ENCODE assay signal across 9 cellular contexts in the genomic region with DNA sequence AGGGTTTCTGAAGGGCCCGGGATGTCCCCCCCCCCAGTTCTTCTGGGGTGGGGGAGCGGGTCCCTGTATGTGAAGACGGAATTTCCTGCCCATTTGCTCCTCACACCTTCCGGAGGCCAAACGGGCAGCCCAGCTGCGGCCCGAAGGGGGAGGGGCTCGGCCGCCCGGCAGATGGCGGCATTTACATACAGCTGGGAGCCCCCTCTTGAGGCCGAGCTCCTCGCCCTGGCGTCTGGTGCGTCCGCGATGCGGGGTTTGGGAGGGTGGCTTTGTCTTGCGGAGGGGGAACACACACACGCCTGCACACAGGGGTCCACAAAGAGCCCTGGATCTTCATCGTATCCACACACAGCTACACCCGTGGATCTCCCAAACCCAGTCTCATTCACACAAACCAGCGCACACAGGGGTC. TPM values are rescaled to one million over a fixed set of nuclear protein-coding genes. Genes with fewer than 3 reads are reported as not detected.
DNase-seq lines count a peak whose midpoint lies in the region; ATAC-seq and TF ChIP-seq lines count a peak whose summit lies in the region.
"Had no signal": no experiment of that assay in that cellular context is flagged by ENCODE, and none has a peak within 500 bp of the region (broad histone marks: within the 10 kb centered on the region; RNA-seq: fewer than 3 reads in every experiment).

No MANE protein-coding gene starts in this region.

- CTCF ChIA-PET in activated naive CD4-positive, alpha-beta T cell treated with anti-CD3 and anti-CD28 coated beads for 36 hours (lab: Charles Lee): interaction anchor here (0.7 to 4.6 kb wide), 13 partner anchors 10 to 484 kb away, joined by 3 to 40 read pairs (median 3); partner anchors contain the start of gene EID2B

- no peak for ATAC-seq in HG02885 (IDR thresholded peaks at IDR 0.05; ENCODE audit: poor library complexity, unreplicated experiment)

- peak overlapping the region; percentile 46 for H3K4me3 Mint-ChIP-seq in activated naive CD4-positive, alpha-beta T cell treated with anti-CD3 and anti-CD28 coated beads for 36 hours
- peak overlapping the region; percentile 37 for H3K4me3 Mint-ChIP-seq in T-helper 2 cell treated with Interferon-gamma antibody and Interleukin-4, amounts not matched to agents 5 μg/mL and 100 μg/mL, for 36 hours

- no peaks in the 10 kb centered on the region for H3K9me3 Mint-ChIP-seq in activated naive CD4-positive, alpha-beta T cell treated with anti-CD3 and anti-CD28 coated beads for 36 hours
- no peaks in the 10 kb centered on the region for H3K9me3 Mint-ChIP-seq in T-helper 2 cell treated with Interferon-gamma antibody and Interleukin-4, amounts not matched to agents 5 μg/mL and 100 μg/mL, for 36 hours

- peak overlapping the region; percentile 44 for H3K4me3 ChIP-seq in fibroblast of villous mesenchyme (ENCODE audit: low read depth, low read length)

- peak; percentile 63 for DNase-seq in activated naive CD4-positive, alpha-beta T cell treated with anti-CD3 and anti-CD28 coated beads for 36 hours
- no peak for DNase-seq in activated naive CD4-positive, alpha-beta T cell (lab: John Stamatoyannopoulos, UW)
- peak; percentile 89 for DNase-seq in NCI-H146 treated with DMSO at 0.1 percent for 48 hours (lab: John Stamatoyannopoulos, UW; ENCODE audit: unreplicated experiment)
- DNase-seq in T-helper 2 cell treated with Interferon-gamma antibody and Interleukin-4, amounts not matched to agents 5 μg/mL and 100 μg/mL, for 36 hours (ENCODE audit: low spot score): no peak
- DNase-seq in fibroblast of villous mesenchyme (ENCODE audit: low read depth): peak; percentile 46
- peak in 6 of 10 donors; percentile 31 to 89 (median 47) for DNase-seq in posterior cingulate gyrus
- DNase-seq in effector CD4-positive, alpha-beta T cell: no peak

- H3K27ac Mint-ChIP-seq in activated naive CD4-positive, alpha-beta T cell treated with anti-CD3 and anti-CD28 coated beads for 36 hours: no peak overlapping the region
- H3K27ac Mint-ChIP-seq in T-helper 2 cell treated with Interferon-gamma antibody and Interleukin-4, amounts not matched to agents 5 μg/mL and 100 μg/mL, for 36 hours: no peak overlapping the region

- H3K27me3 Mint-ChIP-seq in activated naive CD4-positive, alpha-beta T cell treated with anti-CD3 and anti-CD28 coated beads for 36 hours (ENCODE audit: low read depth): peaks cover 31% of the 10 kb centered on the region
- peaks cover 52% of the 10 kb centered on the region for H3K27me3 Mint-ChIP-seq in T-helper 2 cell treated with Interferon-gamma antibody and Interleukin-4, amounts not matched to agents 5 μg/mL and 100 μg/mL, for 36 hours (ENCODE audit: low read depth)

- peaks cover 15% of the 10 kb centered on the region for H3K4me1 Mint-ChIP-seq in activated naive CD4-positive, alpha-beta T cell treated with anti-CD3 and anti-CD28 coated beads for 36 hours (ENCODE audit: low read depth)
- peaks cover 6% of the 10 kb centered on the region for H3K4me1 Mint-ChIP-seq in T-helper 2 cell treated with Interferon-gamma antibody and Interleukin-4, amounts not matched to agents 5 μg/mL and 100 μg/mL, for 36 hours (ENCODE audit: low read depth)

- peaks cover 2% of the 10 kb centered on the region for H3K36me3 Mint-ChIP-seq in activated naive CD4-positive, alpha-beta T cell treated with anti-CD3 and anti-CD28 coated beads for 36 hours (ENCODE audit: low read depth)
- H3K36me3 Mint-ChIP-seq in T-helper 2 cell treated with Interferon-gamma antibody and Interleukin-4, amounts not matched to agents 5 μg/mL and 100 μg/mL, for 36 hours (ENCODE audit: low read depth): peaks cover 2% of the 10 kb centered on the region

- peak; percentile 33 for TF ChIP-seq CTCF in fibroblast of villous mesenchyme (IDR thresholded peaks at IDR 0.05; ENCODE audit: insufficient read depth, low read depth, low read length)

- intact Hi-C loops in activated naive CD4-positive, alpha-beta T cell treated with anti-CD3 and anti-CD28 coated beads for 36 hours (cut with micrococcal nuclease): loop anchor here (1.0 to 2.0 kb wide), 3 partner anchors 35 to 174 kb away; no protein-coding TSS in a partner anchor
- intact Hi-C loops in posterior cingulate gyrus (cut with DNase I): no loop called here

RNA-seq across cellular contexts. Expression of gene DLL3, which starts 0.9 kb away (rescaled TPM):
- total RNA-seq in activated naive CD4-positive, alpha-beta T cell treated with anti-CD3 and anti-CD28 coated beads for 36 hours: under 1 TPM; 0.74 to 0.79 TPM
- under 0.01 and 0.43 TPM in 2 replicates for total RNA-seq in fibroblast of villous mesenchyme

RNA-seq across cellular contexts. Expression of gene SELENOV, which starts 17.1 kb away (rescaled TPM):
- not detected for total RNA-seq in activated naive CD4-positive, alpha-beta T cell treated with anti-CD3 and anti-CD28 coated beads for 36 hours
- not detected in 2 replicates for total RNA-seq in fibroblast of villous mesenchyme
- total RNA-seq: temporal lobe had no signal

RNA-seq across cellular contexts. Expression of gene TIMM50, which starts 17.2 kb away (rescaled TPM):
- total RNA-seq in activated naive CD4-positive, alpha-beta T cell treated with anti-CD3 and anti-CD28 coated beads for 36 hours: 100 to 1,000 TPM; 103 to 107 TPM
- 48.8 and 49.6 TPM in 2 replicates for total RNA-seq in fibroblast of villous mesenchyme

RNA-seq across cellular contexts. Expression of gene EID2B, which starts 34.8 kb away (rescaled TPM):
- total RNA-seq in activated naive CD4-positive, alpha-beta T cell treated with anti-CD3 and anti-CD28 coated beads for 36 hours: 1 to 10 TPM; 5.7 to 6.2 TPM
- total RNA-seq in fibroblast of villous mesenchyme: 4.3 and 4.5 TPM in 2 replicates

RNA-seq across cellular contexts. Expression of gene EID2, which starts 42.1 kb away (rescaled TPM):
- total RNA-seq in activated naive CD4-positive, alpha-beta T cell treated with anti-CD3 and anti-CD28 coated beads for 36 hours: 1 to 10 TPM; 7.7 to 9.1 TPM
- 8.4 and 10.8 TPM in 2 replicates for total RNA-seq in fibroblast of villous mesenchyme

Comparison
In these comparisons a context has a peak if more than half of its experiments do, and no peak if none do; other contexts are left out.
1. DNase-seq: peak in activated naive CD4-positive, alpha-beta T cell treated with anti-CD3 and anti-CD28 coated beads for 36 hours (single experiment), NCI-H146 treated with DMSO at 0.1 percent for 48 hours (single experiment), fibroblast of villous mesenchyme (single experiment) and posterior cingulate gyrus (6 of 10); none in activated naive CD4-positive, alpha-beta T cell (0 of 4), T-helper 2 cell treated with Interferon-gamma antibody and Interleukin-4, amounts not matched to agents 5 μg/mL and 100 μg/mL, for 36 hours (single experiment) and effector CD4-positive, alpha-beta T cell (single experiment).